ENCODE assay signal across 11 cellular contexts in the genomic region with DNA sequence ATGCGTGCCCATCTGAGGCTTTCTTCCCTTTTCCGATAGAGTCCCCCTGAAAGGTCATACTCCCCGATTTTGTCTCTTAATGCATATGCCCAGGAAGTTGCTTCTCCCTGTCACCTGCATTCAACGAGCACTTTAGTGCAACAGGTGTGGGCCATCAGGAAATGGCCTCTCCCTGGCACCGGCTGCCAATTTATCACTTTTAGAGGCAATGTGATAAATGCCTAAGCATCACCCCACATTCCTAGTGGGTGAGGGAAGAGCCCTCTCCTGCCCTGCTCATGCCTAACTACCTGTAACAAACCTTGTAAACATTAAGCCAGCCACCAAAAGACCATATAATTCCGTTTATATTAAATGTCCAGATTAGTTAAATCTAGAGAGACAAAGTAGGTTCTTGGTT. TPM values are rescaled to one million over a fixed set of nuclear protein-coding genes. Genes with fewer than 3 reads are reported as not detected.
DNase-seq lines count a peak whose midpoint lies in the region; ATAC-seq, FAIRE-seq and TF ChIP-seq lines count a peak whose summit lies in the region.
"Had no signal": no experiment of that assay in that cellular context is flagged by ENCODE, and none has a peak within 500 bp of the region (broad histone marks: within the 10 kb centered on the region; RNA-seq: fewer than 3 reads in every experiment).

No MANE protein-coding gene starts in this region.

- no peaks in the 10 kb centered on the region for H3K9me3 ChIP-seq in CD4-positive, alpha-beta memory T cell (ENCODE audit: control insufficient read depth in 1 of 2, low read length in 2 of 2)
- no peaks in the 10 kb centered on the region for H3K9me3 ChIP-seq in Karpas-422 (ENCODE audit: low read length)
- no peaks in the 10 kb centered on the region for H3K9me3 ChIP-seq in colonic mucosa

- no peak overlapping the region for H3K27ac ChIP-seq in CD4-positive, alpha-beta memory T cell (ENCODE audit: low read depth, low read length)
- H3K27ac ChIP-seq in Karpas-422 (ENCODE audit: low read length), result peak overlapping the region; percentile 67; the same call in 1 of the 2 replicates
- H3K27ac ChIP-seq in colonic mucosa, result peak overlapping the region; percentile 90

- peaks cover 3% of the 10 kb centered on the region for H3K36me3 ChIP-seq in CD4-positive, alpha-beta memory T cell (ENCODE audit: insufficient read depth, low read length)
- peaks cover 21% of the 10 kb centered on the region for H3K36me3 ChIP-seq in Karpas-422 (ENCODE audit: insufficient read depth, low read length)
- no peaks in the 10 kb centered on the region for H3K36me3 ChIP-seq in colonic mucosa
- H3K36me3 ChIP-seq in H7 (replicated peaks; ENCODE audit: control insufficient read depth, insufficient read depth, low read length), result peaks cover 11% of the 10 kb centered on the region

- H3K4me3 ChIP-seq in CD4-positive, alpha-beta memory T cell (ENCODE audit: low read length in 2 of 2), result no peak overlapping the region
- H3K4me3 ChIP-seq in Karpas-422 (ENCODE audit: low read length) (peak overlapping the region; percentile 87), colonic mucosa (no peak overlapping the region), H7 (ENCODE audit: insufficient read depth, low read depth, low read length) (no peak overlapping the region)

- 0 out of 2 replicates have a peak overlapping the region, but pooled peaks have one; percentile 32 for H2AFZ ChIP-seq in Karpas-422 (ENCODE audit: low read length)

- H3K9ac ChIP-seq in Karpas-422 (ENCODE audit: low read length) (peak overlapping the region; percentile 76), colonic mucosa (ENCODE audit: low read depth in 2 of 2, low read length in 2 of 2) (peak overlapping the region in 1 of 2 donors; percentile 97)

- H3K9me2 ChIP-seq in Karpas-422 (replicated peaks; ENCODE audit: insufficient read depth, low read length), result no peaks in the 10 kb centered on the region

- intact Hi-C loops in CD4-positive, alpha-beta memory T cell (cut with micrococcal nuclease), result loop anchor here (5.0 kb wide), 1 partner anchor 64 kb away; no protein-coding TSS in a partner anchor
- intact Hi-C loops in colonic mucosa (cut with DNase I), result loop anchor here (5.0 kb wide), 1 partner anchor 114 kb away; a partner anchor contains a TSS

- peaks cover 0 to 2% of the 10 kb centered on the region in 2 donors for H3K27me3 Mint-ChIP-seq in CD4-positive, alpha-beta memory T cell
- no peaks in the 10 kb centered on the region for H3K27me3 Mint-ChIP-seq in nephron (ENCODE audit: low read depth)

- TF ChIP-seq POLR2A in GM12892 (IDR thresholded peaks at IDR 0.05; ENCODE audit: low read depth, low read length), result no peak

- peaks cover 38% of the 10 kb centered on the region for H3K79me2 ChIP-seq in Karpas-422 (ENCODE audit: low read length)

- H3K27me3 ChIP-seq in CD4-positive, alpha-beta memory T cell (ENCODE audit: insufficient read depth, low read length), result no peaks in the 10 kb centered on the region
- H3K27me3 ChIP-seq in Karpas-422 (ENCODE audit: low read length) (no peaks in the 10 kb centered on the region), colonic mucosa (no peaks in the 10 kb centered on the region), H7 (ENCODE audit: control insufficient read depth, insufficient read depth, low read length) (no peaks in the 10 kb centered on the region)

- H3K36me3 Mint-ChIP-seq in CD4-positive, alpha-beta memory T cell, result peaks cover 17 to 23% of the 10 kb centered on the region in 2 donors
- H3K36me3 Mint-ChIP-seq in nephron (ENCODE audit: low read depth), result peaks cover 20% of the 10 kb centered on the region

- CTCF ChIA-PET in CD4-positive, alpha-beta memory T cell (lab: Charles Lee; ENCODE audit: partially characterized antibody), result interaction anchor here (1.0 to 1.3 kb wide), 2 partner anchors 111 to 150 kb away, joined by 3 to 4 read pairs; no protein-coding TSS in a partner anchor

- no peak for ATAC-seq in GM19452 (IDR thresholded peaks at IDR 0.05; ENCODE audit: unreplicated experiment)

- DNase-seq in CD4-positive, alpha-beta memory T cell, result no peak
- no peak for DNase-seq in Karpas-422
- DNase-seq in colonic mucosa, result peak; percentile 41
- DNase-seq in H7, result no peak
- DNase-seq in GM12892 (ENCODE audit: insufficient read length), result no peak
- DNase-seq in NCI-H82 treated with DMSO at 0.1 percent for 48 hours (lab: John Stamatoyannopoulos, UW; ENCODE audit: unreplicated experiment), result no peak
- DNase-seq: amygdala, EL had no signal

- peaks cover 21 to 40% (median 31%) of the 10 kb centered on the region in 4 donors for H3K4me1 Mint-ChIP-seq in CD4-positive, alpha-beta memory T cell
- H3K4me1 Mint-ChIP-seq in nephron, result peaks cover 35% of the 10 kb centered on the region

- peaks cover 38% of the 10 kb centered on the region for H3K4me1 ChIP-seq in CD4-positive, alpha-beta memory T cell (ENCODE audit: insufficient read depth, low read length)
- H3K4me1 ChIP-seq in Karpas-422 (ENCODE audit: low read length) (peaks cover 53% of the 10 kb centered on the region), colonic mucosa (peaks cover 19% of the 10 kb centered on the region)

- H3K4me3 Mint-ChIP-seq in CD4-positive, alpha-beta memory T cell, result peak overlapping the region in 7 of 8 donors; percentile 88 to 95 (median 93)
- H3K4me3 Mint-ChIP-seq in nephron, result peak overlapping the region; percentile 96 to 99 (median 97)

- TF ChIP-seq CTCF in colonic mucosa (IDR thresholded peaks at IDR 0.05), result no peak
- no peak for TF ChIP-seq CTCF in nephron (IDR thresholded peaks at IDR 0.05; ENCODE audit: unreplicated experiment in 3 of 3)

- H3K9me3 Mint-ChIP-seq in CD4-positive, alpha-beta memory T cell, result no peaks in the 10 kb centered on the region
- no peaks in the 10 kb centered on the region for H3K9me3 Mint-ChIP-seq in nephron

- FAIRE-seq in GM12892 (lab: Jason Lieb, UNC), result no peak
- FAIRE-seq: urothelium cell line had no signal

- peak overlapping the region; percentile 79 for H3K4me2 ChIP-seq in Karpas-422 (ENCODE audit: low read depth, low read length, poor library complexity, severe bottlenecking)

- H4K20me1 ChIP-seq in Karpas-422 (ENCODE audit: insufficient read depth, low read depth, low read length), result no peaks in the 10 kb centered on the region

- peak overlapping the region in 6 of 7 donors; percentile 91 to 98 (median 94) for H3K27ac Mint-ChIP-seq in CD4-positive, alpha-beta memory T cell
- peak overlapping the region; percentile 96 to 99 (median 97) for H3K27ac Mint-ChIP-seq in nephron

- POLR2A ChIA-PET in CD4-positive, alpha-beta memory T cell (lab: Charles Lee; ENCODE audit: partially characterized antibody), result interaction anchor here (0.6 to 2.5 kb wide), 3 partner anchors 9 to 91 kb away, joined by 3 to 30 read pairs (median 3); a partner anchor contains a TSS

RNA-seq across cellular contexts. Expression of a gene that starts 1.1 kb away (rescaled TPM):
- 10 to 100 TPM; 33.3 to 34.2 TPM for total RNA-seq in CD4-positive, alpha-beta memory T cell
- 10 to 100 TPM in 1 of 2 donors, 1 to 10 TPM in 1; 9.8 to 14.3 TPM for polyA plus RNA-seq in CD4-positive, alpha-beta memory T cell
- total RNA-seq in Karpas-422 (2014; rRNA removed; shearing (Covaris generic); ENCODE audit: low replicate concordance), result 53.4 and 63.0 TPM in 2 replicates
- 10 to 100 TPM; 36.9 to 56.6 TPM for total RNA-seq in colonic mucosa
- total RNA-seq in H7 (2014; rRNA removed; shearing (Covaris generic)), result 29.5 and 36.9 TPM in 2 replicates
- polyA plus RNA-seq in GM12892 (2012; ENCODE audit: missing spikeins), result 27.3 TPM
